Comparison of ENCODE assay signal across 1 cellular context in the genomic region with DNA sequence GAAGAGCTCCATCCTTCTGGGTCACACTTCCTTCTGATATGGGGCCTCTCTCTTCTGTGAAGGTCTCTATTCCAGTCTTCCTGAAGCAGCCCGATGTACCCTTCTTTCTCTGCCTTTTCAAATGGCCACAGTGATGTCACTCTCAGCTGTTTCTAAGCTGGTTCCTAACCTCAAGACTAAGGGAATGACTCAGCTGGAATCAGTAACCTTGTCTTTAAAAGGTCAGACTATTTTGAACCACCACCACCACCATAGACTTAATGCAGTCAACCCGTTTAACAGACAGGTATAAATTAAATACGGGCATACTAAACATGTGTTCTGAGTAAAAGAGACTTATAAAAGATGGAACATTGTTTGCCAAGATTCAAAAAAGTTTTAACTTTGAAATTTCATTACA.
A peak's percentile ranks its signal among the peaks of the same experiment; 100 is the strongest.
TF ChIP-seq lines count a peak whose summit lies in the region.

No MANE protein-coding gene starts in this region.

TF ChIP-seq in K562, 482 proteins besides CTCF, POLR2A, EP300 and RAD21 (continued from another document):
- TF ChIP-seq ZNF318 (IDR thresholded peaks at IDR 0.05; ENCODE audit: borderline replicate concordance in 1 of 2, low read depth in 1 of 2): peak in 1 of 2 experiments; percentile 87; a peak in 2 of 4 replicates
- TF ChIP-seq, protein P1, sequence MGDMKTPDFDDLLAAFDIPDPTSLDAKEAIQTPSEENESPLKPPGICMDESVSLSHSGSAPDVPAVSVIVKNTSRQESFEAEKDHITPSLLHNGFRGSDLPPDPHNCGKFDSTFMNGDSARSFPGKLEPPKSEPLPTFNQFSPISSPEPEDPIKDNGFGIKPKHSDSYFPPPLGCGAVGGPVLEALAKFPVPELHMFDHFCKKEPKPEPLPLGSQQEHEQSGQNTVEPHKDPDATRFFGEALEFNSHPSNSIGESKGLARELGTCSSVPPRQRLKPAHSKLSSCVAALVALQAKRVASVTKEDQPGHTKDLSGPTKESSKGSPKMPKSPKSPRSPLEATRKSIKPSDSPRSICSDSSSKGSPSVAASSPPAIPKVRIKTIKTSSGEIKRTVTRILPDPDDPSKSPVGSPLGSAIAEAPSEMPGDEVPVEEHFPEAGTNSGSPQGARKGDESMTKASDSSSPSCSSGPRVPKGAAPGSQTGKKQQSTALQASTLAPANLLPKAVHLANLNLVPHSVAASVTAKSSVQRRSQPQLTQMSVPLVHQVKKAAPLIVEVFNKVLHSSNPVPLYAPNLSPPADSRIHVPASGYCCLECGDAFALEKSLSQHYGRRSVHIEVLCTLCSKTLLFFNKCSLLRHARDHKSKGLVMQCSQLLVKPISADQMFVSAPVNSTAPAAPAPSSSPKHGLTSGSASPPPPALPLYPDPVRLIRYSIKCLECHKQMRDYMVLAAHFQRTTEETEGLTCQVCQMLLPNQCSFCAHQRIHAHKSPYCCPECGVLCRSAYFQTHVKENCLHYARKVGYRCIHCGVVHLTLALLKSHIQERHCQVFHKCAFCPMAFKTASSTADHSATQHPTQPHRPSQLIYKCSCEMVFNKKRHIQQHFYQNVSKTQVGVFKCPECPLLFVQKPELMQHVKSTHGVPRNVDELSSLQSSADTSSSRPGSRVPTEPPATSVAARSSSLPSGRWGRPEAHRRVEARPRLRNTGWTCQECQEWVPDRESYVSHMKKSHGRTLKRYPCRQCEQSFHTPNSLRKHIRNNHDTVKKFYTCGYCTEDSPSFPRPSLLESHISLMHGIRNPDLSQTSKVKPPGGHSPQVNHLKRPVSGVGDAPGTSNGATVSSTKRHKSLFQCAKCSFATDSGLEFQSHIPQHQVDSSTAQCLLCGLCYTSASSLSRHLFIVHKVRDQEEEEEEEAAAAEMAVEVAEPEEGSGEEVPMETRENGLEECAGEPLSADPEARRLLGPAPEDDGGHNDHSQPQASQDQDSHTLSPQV (IDR thresholded peaks at IDR 0.05): no peak
- TF ChIP-seq HDAC6 (IDR thresholded peaks at IDR 0.05; ENCODE audit: low read depth, low read length): no peak
- TF ChIP-seq POLR2AphosphoS5 (IDR thresholded peaks at IDR 0.05; ENCODE audit: control insufficient read depth, insufficient read depth, low read depth, low read length): no peak
- TF ChIP-seq SMARCA4 (IDR thresholded peaks at IDR 0.05): peak; percentile 49; the same call in 1 of the 2 replicates
- TF ChIP-seq LEF1 (IDR thresholded peaks at IDR 0.05): peak; percentile 21; the same call in 1 of the 2 replicates
- peak; percentile 93 for TF ChIP-seq ESRRA (IDR thresholded peaks at IDR 0.05; ENCODE audit: borderline replicate concordance, low read depth)
- TF ChIP-seq, protein P2, sequence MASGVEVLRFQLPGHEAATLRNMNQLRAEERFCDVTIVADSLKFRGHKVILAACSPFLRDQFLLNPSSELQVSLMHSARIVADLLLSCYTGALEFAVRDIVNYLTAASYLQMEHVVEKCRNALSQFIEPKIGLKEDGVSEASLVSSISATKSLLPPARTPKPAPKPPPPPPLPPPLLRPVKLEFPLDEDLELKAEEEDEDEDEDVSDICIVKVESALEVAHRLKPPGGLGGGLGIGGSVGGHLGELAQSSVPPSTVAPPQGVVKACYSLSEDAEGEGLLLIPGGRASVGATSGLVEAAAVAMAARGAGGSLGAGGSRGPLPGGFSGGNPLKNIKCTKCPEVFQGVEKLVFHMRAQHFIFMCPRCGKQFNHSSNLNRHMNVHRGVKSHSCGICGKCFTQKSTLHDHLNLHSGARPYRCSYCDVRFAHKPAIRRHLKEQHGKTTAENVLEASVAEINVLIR (CRISPR knock-in tag; IDR thresholded peaks at IDR 0.05): no peak
- peak; percentile 81; the same call in 1 of the 2 replicates for TF ChIP-seq TFAP4 (CRISPR knock-in tag; IDR thresholded peaks at IDR 0.05; ENCODE audit: borderline replicate concordance)
- TF ChIP-seq HBP1 (CRISPR knock-in tag; IDR thresholded peaks at IDR 0.05): no peak
- TF ChIP-seq ZNF282 (CRISPR knock-in tag; IDR thresholded peaks at IDR 0.05): no peak
- TF ChIP-seq ATF1 (CRISPR knock-in tag; IDR thresholded peaks at IDR 0.05): no peak
- peak; percentile 51 for TF ChIP-seq ATF1 (tag; IDR thresholded peaks at IDR 0.05)
- TF ChIP-seq BACH1 (tag; IDR thresholded peaks at IDR 0.05): peak; percentile 78; the same call in 1 of the 2 replicates
- TF ChIP-seq NCOR1 (IDR thresholded peaks at IDR 0.05): peak; percentile 12; the same call in 1 of the 2 replicates
- 0 out of 2 replicates have a peak, but pooled peaks have one; percentile 19 for TF ChIP-seq CBFA2T3 (IDR thresholded peaks at IDR 0.05)
- no peak for TF ChIP-seq BDP1 (IDR thresholded peaks at IDR 0.05; ENCODE audit: insufficient read depth, insufficient read length)
- no peak for TF ChIP-seq MED1 (CRISPR knock-in tag; IDR thresholded peaks at IDR 0.05; ENCODE audit: borderline replicate concordance)
- TF ChIP-seq FOXM1 (IDR thresholded peaks at IDR 0.05; ENCODE audit: low read depth): peak; percentile 49; the same call in 1 of the 2 replicates
- TF ChIP-seq FOXM1 (CRISPR knock-in tag; IDR thresholded peaks at IDR 0.05; ENCODE audit: low read depth): no peak
- TF ChIP-seq DDX20 (tag; IDR thresholded peaks at IDR 0.05; ENCODE audit: low read depth): no peak
- peak; percentile 66 for TF ChIP-seq DPF2 (IDR thresholded peaks at IDR 0.05)
- no peak for TF ChIP-seq FIP1L1 (IDR thresholded peaks at IDR 0.05; ENCODE audit: low read depth, low read length, poor library complexity, severe bottlenecking)
- TF ChIP-seq MAFG (tag; conservative IDR thresholded peaks at IDR 0.05): peak; percentile 94
- TF ChIP-seq PHF20 (IDR thresholded peaks at IDR 0.05; ENCODE audit: partially characterized antibody): no peak
- no peak for TF ChIP-seq OTX1 (CRISPR knock-in tag; IDR thresholded peaks at IDR 0.05)
- no peak for TF ChIP-seq POLR2G (IDR thresholded peaks at IDR 0.05; ENCODE audit: low read depth, low read length)
- TF ChIP-seq NR2C1 (IDR thresholded peaks at IDR 0.05): no peak
- TF ChIP-seq NR2C1 (tag; IDR thresholded peaks at IDR 0.05): peak; percentile 58; the same call in 1 of the 2 replicates
- TF ChIP-seq CEBPG (CRISPR knock-in tag; IDR thresholded peaks at IDR 0.05): no peak
- no peak for TF ChIP-seq CEBPG (tag; conservative IDR thresholded peaks at IDR 0.05 in 1 of 2, IDR thresholded peaks at IDR 0.05 in 1 of 2)
- no peak for TF ChIP-seq KLF16 (IDR thresholded peaks at IDR 0.05)
- peak; percentile 90 for TF ChIP-seq ZNF316 (IDR thresholded peaks at IDR 0.05)
- peak; percentile 49; the same call in 1 of the 2 replicates for TF ChIP-seq ARID1B (IDR thresholded peaks at IDR 0.05)
- no peak for TF ChIP-seq ETV1 (tag; conservative IDR thresholded peaks at IDR 0.05; ENCODE audit: low read depth)
- TF ChIP-seq TAF1 (IDR thresholded peaks at IDR 0.05; ENCODE audit: control insufficient read depth, extremely low read depth, insufficient read depth, low read length, severe bottlenecking): no peak
- TF ChIP-seq ZC3H4 (CRISPR knock-in tag; IDR thresholded peaks at IDR 0.05; ENCODE audit: borderline replicate concordance): no peak
